Comparison of ENCODE assay signal across 18 cellular contexts in the genomic region with DNA sequence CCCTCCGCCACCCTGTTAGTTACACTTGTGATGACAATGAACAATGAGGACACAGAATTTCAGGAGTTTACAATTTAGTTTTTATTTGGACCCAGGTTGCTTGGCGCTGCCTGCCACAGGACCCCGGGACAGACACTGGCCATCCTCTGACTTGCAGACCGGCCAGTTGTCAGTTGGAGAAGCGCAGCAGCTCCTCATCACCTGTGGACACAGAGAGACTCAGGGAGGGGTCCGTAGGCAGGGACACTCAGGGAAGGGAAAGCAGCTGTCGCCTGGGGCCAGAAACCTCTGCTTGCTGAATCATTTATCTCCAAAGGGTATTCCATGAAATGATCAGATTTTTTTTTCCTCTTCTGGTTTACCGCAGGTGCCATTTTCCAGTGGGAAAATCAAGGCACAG. TPM values are rescaled to one million over a fixed set of nuclear protein-coding genes. Genes with fewer than 3 reads are reported as not detected.
A peak's percentile ranks its signal among the peaks of the same experiment; 100 is the strongest.
DNase-seq lines count a peak whose midpoint lies in the region; ATAC-seq and TF ChIP-seq lines count a peak whose summit lies in the region.
"Had no signal": no experiment of that assay in that cellular context is flagged by ENCODE, and none has a peak within 500 bp of the region (broad histone marks: within the 10 kb centered on the region; RNA-seq: fewer than 3 reads in every experiment).

No MANE protein-coding gene starts in this region.

- H3K27me3 ChIP-seq in tibial artery = no peaks in the 10 kb centered on the region

- H3K4me3 ChIP-seq in tibial artery = no peak overlapping the region

- peaks cover 25% of the 10 kb centered on the region for H3K4me1 Mint-ChIP-seq in brain
- no peaks in the 10 kb centered on the region for H3K4me1 Mint-ChIP-seq in neural crest cell
- H3K4me1 Mint-ChIP-seq in stimulated activated naive CD8-positive, alpha-beta T cell treated with anti-CD3 and anti-CD28 coated beads, Interleukin-15, amount 100 ng/mL, for 72 hours = no peaks in the 10 kb centered on the region

- H3K27me3 Mint-ChIP-seq in brain (peaks cover 9% of the 10 kb centered on the region), neural crest cell (ENCODE audit: low read depth) (peaks cover 7% of the 10 kb centered on the region)
- peaks cover 25% of the 10 kb centered on the region for H3K27me3 Mint-ChIP-seq in stimulated activated naive CD8-positive, alpha-beta T cell treated with anti-CD3 and anti-CD28 coated beads, Interleukin-15, amount 100 ng/mL, for 72 hours

- no peak for ATAC-seq in stimulated activated naive CD8-positive, alpha-beta T cell treated with anti-CD3 and anti-CD28 coated beads, Interleukin-15, amount 100 ng/mL, for 72 hours
- no peak for ATAC-seq in HG03565 (IDR thresholded peaks at IDR 0.05; ENCODE audit: unreplicated experiment)
- ATAC-seq: Panc1 had no signal

- H3K4me3 Mint-ChIP-seq in brain = no peak overlapping the region
- H3K4me3 Mint-ChIP-seq in neural crest cell = no peak overlapping the region
- no peak overlapping the region for H3K4me3 Mint-ChIP-seq in stimulated activated naive CD8-positive, alpha-beta T cell treated with anti-CD3 and anti-CD28 coated beads, Interleukin-15, amount 100 ng/mL, for 72 hours
- H3K4me3 Mint-ChIP-seq: CD14-positive monocyte had no signal

- H3K36me3 Mint-ChIP-seq in brain (peaks cover 23% of the 10 kb centered on the region), neural crest cell (ENCODE audit: low read depth) (peaks cover 10% of the 10 kb centered on the region)
- H3K36me3 Mint-ChIP-seq: CD14-positive monocyte had no signal

- H3K36me3 ChIP-seq in tibial artery = no peaks in the 10 kb centered on the region

- H3K27ac Mint-ChIP-seq in brain = peak overlapping the region in 3 of 5 experiments; percentile 21 to 86 (median 74)
- peak overlapping the region; percentile 83 for H3K27ac Mint-ChIP-seq in neural crest cell (ENCODE audit: unreplicated experiment)
- H3K27ac Mint-ChIP-seq in stimulated activated naive CD8-positive, alpha-beta T cell treated with anti-CD3 and anti-CD28 coated beads, Interleukin-15, amount 100 ng/mL, for 72 hours = no peak overlapping the region
- H3K27ac Mint-ChIP-seq: CD14-positive monocyte had no signal

- peaks cover 0 to 26% (median 20%) of the 10 kb centered on the region in 4 donors for H3K4me1 ChIP-seq in tibial artery

- TF ChIP-seq CTCF in brain (conservative IDR thresholded peaks at IDR 0.05) (no peak), neural crest cell (conservative IDR thresholded peaks at IDR 0.05) (no peak), tibial artery (IDR thresholded peaks at IDR 0.05) (no peak)

- H3K27ac ChIP-seq in tibial artery = peak overlapping the region; percentile 76 to 82

- H3K9me3 Mint-ChIP-seq in brain (peaks cover 0 to 7% (median 4%) of the 10 kb centered on the region in 5 experiments), neural crest cell (peaks cover 6% of the 10 kb centered on the region)
- no peaks in the 10 kb centered on the region for H3K9me3 Mint-ChIP-seq in stimulated activated naive CD8-positive, alpha-beta T cell treated with anti-CD3 and anti-CD28 coated beads, Interleukin-15, amount 100 ng/mL, for 72 hours
- H3K9me3 Mint-ChIP-seq: CD14-positive monocyte had no signal

- H3K9me3 ChIP-seq in tibial artery = no peaks in the 10 kb centered on the region

- DNase-seq in islet precursor cell = peak; percentile 32
- DNase-seq in neural crest cell (ENCODE audit: low read depth, low spot score) = no peak
- DNase-seq in tibial artery = peak in 1 of 2 donors; percentile 40
- DNase-seq in stimulated activated naive CD8-positive, alpha-beta T cell treated with anti-CD3 and anti-CD28 coated beads, Interleukin-15, amount 100 ng/mL, for 72 hours = no peak
- no peak for DNase-seq in DMS53 (lab: John Stamatoyannopoulos, UW)
- DNase-seq in NCI-H2227 (lab: John Stamatoyannopoulos, UW; ENCODE audit: unreplicated experiment) = no peak
- DNase-seq: ACHN, DND-41, KG1, NCI-H187, NCI-H446 had no signal

- intact Hi-C loops in tibial artery (cut with DNase I; ENCODE audit: low total_unique reads) = no loop called here

RNA-seq across cellular contexts. Expression of gene AMBP, which starts 18.0 kb away (rescaled TPM):
- polyA plus RNA-seq in brain (ENCODE audit: insufficient read depth, low read depth, low replicate concordance) = not detected
- total RNA-seq in neural crest cell = 0.40 TPM in 1 of 2 replicates, not detected in the other
- total RNA-seq: G401, SK-MEL-5 had no signal
- polyA plus RNA-seq: CD14-positive monocyte had no signal

RNA-seq across cellular contexts. Expression of gene KIF12, which starts 39.0 kb away (rescaled TPM):
- polyA plus RNA-seq in brain (ENCODE audit: insufficient read depth, low read depth, low replicate concordance) = not detected
- total RNA-seq in neural crest cell = not detected in 2 replicates
- total RNA-seq: H4 had no signal
- polyA plus RNA-seq: CD14-positive monocyte had no signal

Comparison
In these comparisons a context has a peak if more than half of its experiments do, and no peak if none do; other contexts are left out.
1. H3K27ac Mint-ChIP-seq: peak in brain (3 of 5) and neural crest cell (single experiment); none in stimulated activated naive CD8-positive, alpha-beta T cell treated with anti-CD3 and anti-CD28 coated beads, Interleukin-15, amount 100 ng/mL, for 72 hours (0 of 2).